In the genomic region with DNA sequence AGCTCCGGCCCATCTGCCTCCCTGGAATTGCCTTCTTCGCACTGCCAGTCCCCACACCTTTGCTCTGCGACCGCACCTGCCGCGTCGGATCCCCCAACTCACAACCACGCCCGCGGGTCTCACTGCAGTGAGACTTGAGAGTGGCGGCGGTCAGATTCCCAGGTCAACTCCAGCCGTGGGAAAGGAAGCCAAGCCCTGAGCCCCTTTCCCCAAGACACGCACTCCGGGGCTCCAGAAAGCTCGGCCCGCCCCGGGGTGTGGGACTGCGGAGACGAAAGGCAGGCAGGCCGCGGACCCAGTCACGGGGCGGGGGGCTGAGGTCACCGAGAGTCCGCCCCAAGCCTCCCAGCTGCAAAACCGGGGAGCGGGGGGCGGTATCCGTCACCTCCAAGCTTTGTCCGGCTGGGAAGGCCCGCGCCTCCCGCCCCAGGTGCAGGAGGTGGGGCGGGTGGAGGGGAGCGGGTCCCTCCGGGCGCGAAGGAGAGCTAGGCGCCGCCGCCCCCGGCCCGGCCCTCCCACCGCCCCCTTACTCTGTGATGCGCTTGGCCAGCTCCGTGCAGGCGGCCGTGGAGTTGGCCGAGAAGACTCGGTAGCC, we compare ENCODE assay signal across 8 cellular contexts. TPM values are rescaled to one million over a fixed set of nuclear protein-coding genes. Genes with fewer than 3 reads are reported as not detected.
DNase-seq lines count a peak whose midpoint lies in the region; ATAC-seq, FAIRE-seq and TF ChIP-seq lines count a peak whose summit lies in the region.

No MANE protein-coding gene starts in this region.

- peak overlapping the region; percentile 46 for H3K56ac ChIP-seq in H1 (replicated peaks; ENCODE audit: insufficient read length, low read depth, low read length)

- no peak overlapping the region for H2BK5ac ChIP-seq in H1 (ENCODE audit: low read depth, low read length)

- peaks cover 0 to 6% (median 0%) of the 10 kb centered on the region in 4 experiments; a peak in 3 of 7 replicates for H3K4me1 ChIP-seq in H1 (replicated peaks in 1 of 4; ENCODE audit: control insufficient read depth in 3 of 4, insufficient read depth in 4 of 4, low read length in 3 of 4)
- H3K4me1 ChIP-seq in muscle layer of colon (ENCODE audit: insufficient read depth, low read length) = peaks cover 4% of the 10 kb centered on the region
- H3K4me1 ChIP-seq in urinary bladder (ENCODE audit: insufficient read depth) = no peaks in the 10 kb centered on the region

- peak overlapping the region; percentile 93 for H3K4me3 Mint-ChIP-seq in T-helper 1 cell treated with Interleukin-12 subunit alpha and Interleukin-12 subunit beta and Interleukin-4 antibody, amounts not matched to agents 30 μg/mL and 1 μg/mL, for 36 hours

- H3K36me3 ChIP-seq in H1 (ENCODE audit: control insufficient read depth in 2 of 4, insufficient read depth in 4 of 4, low read length in 3 of 4) = no peaks in the 10 kb centered on the region; a peak in 1 of 8 replicates
- no peaks in the 10 kb centered on the region for H3K36me3 ChIP-seq in muscle layer of colon (ENCODE audit: insufficient read depth, low read length)
- no peaks in the 10 kb centered on the region for H3K36me3 ChIP-seq in urinary bladder (ENCODE audit: insufficient read depth)

- H3K14ac ChIP-seq in H1 (ENCODE audit: insufficient read length) = no peak overlapping the region

- 10% methylated on average over 13 of the region's 51 CpGs; no CpG with 5 or more reads in 1 of the 2 experiments for WGBS in H1 (ENCODE audit: extremely low coverage in 1 of 2, insufficient coverage in 1 of 2, insufficient read length in 1 of 2, insufficient replicate concordance in 2 of 2, low coverage in 1 of 2, low lambda C conversion rate in 2 of 2, missing lambda C conversion rate in 1 of 2), 2 experiments
- WGBS in urinary bladder = under 1% methylated on average over 51 of the region's 51 CpGs

- no peak overlapping the region for H3K18ac ChIP-seq in H1 (ENCODE audit: extremely low read depth, low read length)

- H2BK120ac ChIP-seq in H1 (replicated peaks; ENCODE audit: low read depth, low read length) = no peak overlapping the region

- peaks cover 9% of the 10 kb centered on the region; the same call in 1 of the 2 replicates for H3K23me2 ChIP-seq in H1 (ENCODE audit: low read depth, low read length)

- TF ChIP-seq EP300 in H1 (IDR thresholded peaks at IDR 0.05; ENCODE audit: borderline replicate concordance in 1 of 2, low read depth in 2 of 2, low read length in 2 of 2) = no peak

- TF ChIP-seq POLR2A in GM18505 (IDR thresholded peaks at IDR 0.05; ENCODE audit: borderline replicate concordance, extremely low read depth, insufficient read depth, insufficient read length) (no peak), H1 (IDR thresholded peaks at IDR 0.05; ENCODE audit: control extremely low read depth in 1 of 2, low read depth in 2 of 2, low read length in 2 of 2) (no peak)

- peak overlapping the region; percentile 95 for H3K27ac Mint-ChIP-seq in T-helper 1 cell treated with Interleukin-12 subunit alpha and Interleukin-12 subunit beta and Interleukin-4 antibody, amounts not matched to agents 30 μg/mL and 1 μg/mL, for 36 hours

- H3K4me2 ChIP-seq in H1 (ENCODE audit: insufficient read depth in 1 of 2, low read depth in 2 of 2, low read length in 2 of 2) = peak overlapping the region; percentile 94 to 100

- H2BK12ac ChIP-seq in H1 (ENCODE audit: low read depth, low read length) = no peak overlapping the region

- H3K9me3 ChIP-seq in H1 (ENCODE audit: insufficient read depth in 2 of 2, low read depth in 1 of 2, low read length in 1 of 2) (no peaks in the 10 kb centered on the region), muscle layer of colon (ENCODE audit: low read length) (no peaks in the 10 kb centered on the region)

- no peak overlapping the region for H4K5ac ChIP-seq in H1 (ENCODE audit: insufficient read length, low read depth, low read length)

- CTCF ChIA-PET in H1 (lab: Charles Lee; ENCODE audit: partially characterized antibody) = interaction anchor here (0.8 to 29.3 kb wide), 10 partner anchors 12 to 328 kb away, joined by 3 to 635 read pairs (median 4); a partner anchor contains a TSS

- H3K27ac ChIP-seq in H1 (ENCODE audit: low read depth, low read length) (no peak overlapping the region), muscle layer of colon (ENCODE audit: low read depth, low read length) (peak overlapping the region; percentile 79), urinary bladder (ENCODE audit: low read depth) (peak overlapping the region; percentile 82)

- H2AFZ ChIP-seq in H1 (ENCODE audit: low read length) = no peak overlapping the region

- peaks cover 21% of the 10 kb centered on the region for H3K4me1 Mint-ChIP-seq in T-helper 1 cell treated with Interleukin-12 subunit alpha and Interleukin-12 subunit beta and Interleukin-4 antibody, amounts not matched to agents 30 μg/mL and 1 μg/mL, for 36 hours (ENCODE audit: low read depth)

- H4K91ac ChIP-seq in H1 (replicated peaks; ENCODE audit: insufficient read length, low read length) = no peak overlapping the region

- H4K8ac ChIP-seq in H1 (ENCODE audit: extremely low read depth, insufficient read depth, low read length) = no peak overlapping the region

- no peak for TF ChIP-seq CTCF in H1 (IDR thresholded peaks at IDR 0.05; ENCODE audit: control extremely low read depth in 1 of 3, insufficient read depth in 1 of 3, low read depth in 1 of 3, low read length in 3 of 3)

- in situ Hi-C loops in ACHN (cut with HindIII; ENCODE audit: low pct_ligation_motif_present, low pct_unique_long_range_greater_than_20kb, low sequenced_read_pairs) = no loop called here

- H2AK5ac ChIP-seq in H1 (ENCODE audit: low read depth, low read length) = no peak overlapping the region

- H3K27me3 ChIP-seq in H1 (replicated peaks in 1 of 4; ENCODE audit: control insufficient read depth in 3 of 4, extremely low read depth in 1 of 4, insufficient read depth in 3 of 4, low read length in 3 of 4) (no peaks in the 10 kb centered on the region), muscle layer of colon (ENCODE audit: control insufficient read depth in 1 of 2, insufficient read depth in 2 of 2, low read length in 2 of 2) (no peaks in the 10 kb centered on the region)

- no peak overlapping the region for H3K23ac ChIP-seq in H1 (ENCODE audit: insufficient read length)

- POLR2A ChIA-PET in H1 (lab: Charles Lee; ENCODE audit: partially characterized antibody) = interaction anchor here (0.6 to 2.3 kb wide), 13 partner anchors 10 to 374 kb away, joined by 3 to 15 read pairs (median 4); a partner anchor contains a TSS

- H2BK20ac ChIP-seq in H1 (ENCODE audit: low read length) = no peak overlapping the region

- H3K4me3 ChIP-seq in H1 (ENCODE audit: extremely low read depth in 1 of 4, insufficient read depth in 2 of 4, low read depth in 3 of 4, low read length in 4 of 4) (peak overlapping the region; percentile 67 to 87 (median 72)), muscle layer of colon (ENCODE audit: low read depth in 1 of 2, low read length in 2 of 2) (peak overlapping the region; percentile 78 to 79), urinary bladder (ENCODE audit: low read depth, low read length) (peak overlapping the region; percentile 95)

- no peak overlapping the region for H2BK15ac ChIP-seq in H1 (ENCODE audit: low read length)

- no peaks in the 10 kb centered on the region for H3K9me3 Mint-ChIP-seq in T-helper 1 cell treated with Interleukin-12 subunit alpha and Interleukin-12 subunit beta and Interleukin-4 antibody, amounts not matched to agents 30 μg/mL and 1 μg/mL, for 36 hours

- no peaks in the 10 kb centered on the region for H3K27me3 Mint-ChIP-seq in T-helper 1 cell treated with Interleukin-12 subunit alpha and Interleukin-12 subunit beta and Interleukin-4 antibody, amounts not matched to agents 30 μg/mL and 1 μg/mL, for 36 hours (ENCODE audit: low read depth)

- no peak overlapping the region for H3K4ac ChIP-seq in H1 (replicated peaks; ENCODE audit: insufficient read length, low read depth, low read length)

- TF ChIP-seq RAD21 in H1 (IDR thresholded peaks at IDR 0.05 in 1 of 2, conservative IDR thresholded peaks at IDR 0.05 in 1 of 2; ENCODE audit: low read depth in 2 of 2, low read length in 2 of 2) = no peak

- peak; percentile 17 for DNase-seq in ACHN
- peak in 1 of 2 experiments; percentile 62 for DNase-seq in H1 (ENCODE audit: low read depth in 1 of 2, low spot score in 2 of 2)
- DNase-seq in NCI-H2081 (lab: John Stamatoyannopoulos, UW) = no peak

- peak; percentile 16 for ATAC-seq in GM18505 (IDR thresholded peaks at IDR 0.05; ENCODE audit: unreplicated experiment)
- ATAC-seq in HG03045 (IDR thresholded peaks at IDR 0.05; ENCODE audit: unreplicated experiment) = peak; percentile 3

- H3K79me2 ChIP-seq in H1 (ENCODE audit: control insufficient read depth in 1 of 2, insufficient read depth in 2 of 2, low read length in 2 of 2) = peaks cover 0 to 10% of the 10 kb centered on the region in 2 experiments; a peak in 1 of 4 replicates

- FAIRE-seq in H1 (lab: Jason Lieb, UNC) = no peak

- H3K9ac ChIP-seq in H1 (replicated peaks in 1 of 4; ENCODE audit: extremely low read depth in 1 of 4, low read depth in 3 of 4, low read length in 3 of 4) (peak overlapping the region in 3 of 4 experiments; percentile 19 to 59 (median 37); a peak in 5 of 7 replicates), muscle layer of colon (ENCODE audit: low read length) (no peak overlapping the region)

- peaks cover 4% of the 10 kb centered on the region; the same call in 1 of the 2 replicates for H3K79me1 ChIP-seq in H1 (ENCODE audit: low read depth, low read length)

- H3K36me3 Mint-ChIP-seq in T-helper 1 cell treated with Interleukin-12 subunit alpha and Interleukin-12 subunit beta and Interleukin-4 antibody, amounts not matched to agents 30 μg/mL and 1 μg/mL, for 36 hours (ENCODE audit: low read depth) = peaks cover 4% of the 10 kb centered on the region

- H4K20me1 ChIP-seq in H1 (replicated peaks in 1 of 2; ENCODE audit: control insufficient read depth in 1 of 2, insufficient read depth in 2 of 2, low read length in 2 of 2) = peaks cover 0 to 4% of the 10 kb centered on the region in 2 experiments

RNA-seq across cellular contexts. Expression of a gene that starts 0.6 kb away (rescaled TPM):
- 42.8 and 54.2 TPM in 2 replicates for total RNA-seq in H1 (2021; fragmentation: NEBNext Ultra II Directional; extraction: Animal tissue kit (Norgen Biotek cat#: 25700))
- polyA plus RNA-seq in H1 (2011; rRNA removed) (32.0 and 42.5 TPM in 2 replicates), urinary bladder (40.5 TPM)
- polyA plus RNA-seq in H1 (2011; cell fraction: cytosol; rRNA removed) = 51.3 TPM
- polyA plus RNA-seq in H1 (2011; cell fraction: nucleus; rRNA removed) = 44.8 TPM
- polyA plus RNA-seq in H1 (2012, experiment 1 of 2) = 35.8 to 39.2 TPM (median 37.3 TPM) in 4 replicates
- polyA plus RNA-seq in H1 (2012, experiment 2 of 2) = 24.0 TPM
- polyA plus RNA-seq in H1 (2013, experiment 1 of 2) = 23.9 TPM
- 22.1 TPM for polyA plus RNA-seq in H1 (2013, experiment 2 of 2)
- polyA minus RNA-seq in H1 (2011; rRNA and poly(A)+ RNA removed) = 74.0 and 76.2 TPM in 2 replicates
- 30.1 TPM for polyA minus RNA-seq in H1 (2011; cell fraction: cytosol; rRNA and poly(A)+ RNA removed)
- 37.5 TPM for polyA minus RNA-seq in H1 (2011; cell fraction: nucleus; rRNA and poly(A)+ RNA removed)
- 38.9 TPM for total RNA-seq in urinary bladder

RNA-seq across cellular contexts. Expression of a gene that starts 31.3 kb away (rescaled TPM):
- total RNA-seq in H1 (2021; fragmentation: NEBNext Ultra II Directional; extraction: Animal tissue kit (Norgen Biotek cat#: 25700)) = 2.4 and 2.6 TPM in 2 replicates
- polyA plus RNA-seq in H1 (2011; rRNA removed) = 2.4 and 4.6 TPM in 2 replicates
- 4.0 TPM for polyA plus RNA-seq in H1 (2011; cell fraction: cytosol; rRNA removed)
- 6.2 TPM for polyA plus RNA-seq in H1 (2011; cell fraction: nucleus; rRNA removed)
- polyA plus RNA-seq in H1 (2012, experiment 1 of 2) = 1.3 to 3.1 TPM (median 2.1 TPM) in 4 replicates
- polyA plus RNA-seq in H1 (2012, experiment 2 of 2) = 2.6 TPM
- 1.1 TPM for polyA plus RNA-seq in H1 (2013, experiment 1 of 2)
- polyA plus RNA-seq in H1 (2013, experiment 2 of 2) = 1.2 TPM
- polyA minus RNA-seq in H1 (2011; rRNA and poly(A)+ RNA removed) = 0.60 and 0.66 TPM in 2 replicates
- polyA minus RNA-seq in H1 (2011; cell fraction: cytosol; rRNA and poly(A)+ RNA removed) = not detected
- 0.50 TPM for polyA minus RNA-seq in H1 (2011; cell fraction: nucleus; rRNA and poly(A)+ RNA removed)
- total RNA-seq in urinary bladder = 3.8 TPM
- polyA plus RNA-seq in urinary bladder = 12.6 TPM

RNA-seq across cellular contexts. Expression of a gene that starts 45.0 kb away (rescaled TPM):
- 2.8 and 3.2 TPM in 2 replicates for total RNA-seq in H1 (2021; fragmentation: NEBNext Ultra II Directional; extraction: Animal tissue kit (Norgen Biotek cat#: 25700))
- polyA plus RNA-seq in H1 (2011; rRNA removed) (3.8 and 4.9 TPM in 2 replicates), urinary bladder (2.4 TPM)
- polyA plus RNA-seq in H1 (2011; cell fraction: cytosol; rRNA removed) = 4.8 TPM
- 18.4 TPM for polyA plus RNA-seq in H1 (2011; cell fraction: nucleus; rRNA removed)
- polyA plus RNA-seq in H1 (2012, experiment 1 of 2) = 2.8 to 4.6 TPM (median 3.9 TPM) in 4 replicates
- 0.89 TPM for polyA plus RNA-seq in H1 (2012, experiment 2 of 2)
- 1.4 TPM for polyA plus RNA-seq in H1 (2013, experiment 1 of 2)
- polyA plus RNA-seq in H1 (2013, experiment 2 of 2) = 1.0 TPM
- 10.8 and 11.1 TPM in 2 replicates for polyA minus RNA-seq in H1 (2011; rRNA and poly(A)+ RNA removed)
- 2.0 TPM for polyA minus RNA-seq in H1 (2011; cell fraction: cytosol; rRNA and poly(A)+ RNA removed)
- polyA minus RNA-seq in H1 (2011; cell fraction: nucleus; rRNA and poly(A)+ RNA removed) = 5.4 TPM
- total RNA-seq in urinary bladder = 3.2 TPM
